ENCODE assay signal across 16 cellular contexts in the genomic region with DNA sequence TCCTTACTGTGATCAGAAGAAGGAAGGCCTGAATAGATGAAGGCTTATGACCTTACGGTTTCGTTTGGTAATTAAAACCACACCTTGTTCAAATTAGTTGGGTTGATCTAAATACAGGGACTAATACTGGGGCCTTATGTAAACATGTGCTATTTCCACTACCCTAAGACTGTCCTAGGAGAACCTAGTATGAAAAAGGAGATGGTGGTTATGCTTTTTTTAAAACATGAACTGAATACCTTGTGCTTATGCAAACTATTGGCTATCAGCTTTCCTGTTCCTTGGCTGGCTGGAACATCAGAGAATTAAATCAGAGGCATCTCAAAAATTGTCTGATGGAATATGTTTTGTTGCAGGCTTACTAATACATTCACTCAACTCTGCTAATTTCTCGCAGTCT. TPM values are rescaled to one million over a fixed set of nuclear protein-coding genes. Genes with fewer than 3 reads are reported as not detected.
DNase-seq lines count a peak whose midpoint lies in the region; ATAC-seq and TF ChIP-seq lines count a peak whose summit lies in the region.
"Had no signal": no experiment of that assay in that cellular context is flagged by ENCODE, and none has a peak within 500 bp of the region (broad histone marks: within the 10 kb centered on the region; RNA-seq: fewer than 3 reads in every experiment).

No MANE protein-coding gene starts in this region.

- WGBS in right cardiac atrium: 95% methylated on average over 3 of the region's 3 CpGs
- WGBS in psoas muscle, 3 donors: 32 to 47% (median 42%) methylated on average over 3 of the region's 3 CpGs

- TF ChIP-seq CTCF in left ventricle myocardium inferior (IDR thresholded peaks at IDR 0.05; ENCODE audit: borderline replicate concordance): no peak
- no peak for TF ChIP-seq CTCF in psoas muscle (IDR thresholded peaks at IDR 0.05)

- ATAC-seq in right cardiac atrium (no peak), psoas muscle (peak; percentile 43 to 65 (median 54)), HG02610 (IDR thresholded peaks at IDR 0.05; ENCODE audit: unreplicated experiment) (no peak)
- ATAC-seq: GM23338 had no signal

- H3K9me3 ChIP-seq in left ventricle myocardium inferior (replicated peaks) (no peaks in the 10 kb centered on the region), right cardiac atrium (ENCODE audit: control insufficient read depth, low read length) (no peaks in the 10 kb centered on the region), psoas muscle (no peaks in the 10 kb centered on the region)
- H3K9me3 ChIP-seq: BLaER1, Caco-2 had no signal

- H3K4me3 ChIP-seq in left ventricle myocardium inferior: no peak overlapping the region
- H3K4me3 ChIP-seq in right cardiac atrium (ENCODE audit: low read length): no peak overlapping the region
- peak overlapping the region; percentile 73 for H3K4me3 ChIP-seq in psoas muscle
- H3K4me3 ChIP-seq: BLaER1, GM23338 had no signal

- H3K36me3 ChIP-seq in left ventricle myocardium inferior (no peaks in the 10 kb centered on the region), psoas muscle (ENCODE audit: insufficient read depth in 1 of 2, low read depth in 1 of 2) (peaks cover 0 to 26% of the 10 kb centered on the region in 2 donors)
- H3K36me3 ChIP-seq: BLaER1 had no signal

- DNase-seq in left ventricle myocardium inferior (no peak), right cardiac atrium (no peak), germinal center (ENCODE audit: low spot score) (peak; percentile 38), psoas muscle (no peak), DMS79 (lab: John Stamatoyannopoulos, UW) (no peak)
- DNase-seq: 8988T; AML-193; Caco-2; CD8-positive, alpha-beta memory T cell; GF-D8; H7 had no signal

- no peaks in the 10 kb centered on the region for H3K27me3 ChIP-seq in left ventricle myocardium inferior (ENCODE audit: low read depth)
- no peaks in the 10 kb centered on the region for H3K27me3 ChIP-seq in right cardiac atrium (ENCODE audit: control insufficient read depth, insufficient read depth)
- no peaks in the 10 kb centered on the region for H3K27me3 ChIP-seq in psoas muscle (ENCODE audit: insufficient read depth in 3 of 3, low read length in 2 of 3)
- H3K27me3 ChIP-seq: BLaER1 had no signal

- intact Hi-C loops in left ventricle myocardium inferior (cut with micrococcal nuclease): no loop called here
- intact Hi-C loops in right cardiac atrium (cut with DNase I): no loop called here
- intact Hi-C loops in psoas muscle (cut with DNase I): loop anchor here (2.0 to 5.0 kb wide), 3 partner anchors 34 to 43 kb away; no protein-coding TSS in a partner anchor

- H3K27ac ChIP-seq in left ventricle myocardium inferior (replicated peaks) (peak overlapping the region; percentile 50), right cardiac atrium (ENCODE audit: low read length) (no peak overlapping the region), psoas muscle (peak overlapping the region; percentile 89), temporal lobe (ENCODE audit: low read depth, low read length) (peak overlapping the region; percentile 9)
- H3K27ac ChIP-seq: BLaER1 had no signal

- H3K4me1 ChIP-seq in left ventricle myocardium inferior (peaks cover 14% of the 10 kb centered on the region), right cardiac atrium (ENCODE audit: control insufficient read depth, insufficient read depth, low read length) (peaks cover 4% of the 10 kb centered on the region), psoas muscle (peaks cover 31% of the 10 kb centered on the region)
- H3K4me1 ChIP-seq: BLaER1, Caco-2 had no signal

RNA-seq across cellular contexts. Expression of a gene that starts 3.9 kb away (rescaled TPM):
- total RNA-seq in left ventricle myocardium inferior (29.6 TPM), right cardiac atrium (10 to 100 TPM; 11.1 to 14.5 (median 12.8) TPM), psoas muscle (1,000 to 10,000 TPM in 2 of 4 donors, 100 to 1,000 TPM in 2; 319 to 1,288 (median 917) TPM), temporal lobe (not detected)
- polyA plus RNA-seq in right cardiac atrium (13.1 TPM), psoas muscle (100 to 1,000 TPM in 2 of 3 donors, 10 to 100 TPM in 1; 94.2 to 983 (median 775) TPM)
- total RNA-seq: Caco-2; CD8-positive, alpha-beta memory T cell; GM23338; H7; HT-29 had no signal
- polyA plus RNA-seq: CD8-positive, alpha-beta memory T cell had no signal

RNA-seq across cellular contexts. Expression of a gene that starts 17.7 kb away (rescaled TPM):
- 0.16 TPM for total RNA-seq in left ventricle myocardium inferior
- total RNA-seq in right cardiac atrium: under 1 TPM in 3 of 4 donors, not detected in 1; 0.32 to 0.85 (median 0.71) TPM
- 0.18 TPM for polyA plus RNA-seq in right cardiac atrium
- 1 to 10 TPM in 3 of 4 donors, under 1 TPM in 1; 0.44 to 4.5 (median 1.5) TPM for total RNA-seq in psoas muscle
- 1 to 10 TPM in 1 of 3 donors, under 1 TPM in 2; 0.05 to 1.1 (median 0.45) TPM for polyA plus RNA-seq in psoas muscle
- under 0.01 TPM for total RNA-seq in temporal lobe
- total RNA-seq: Caco-2; CD8-positive, alpha-beta memory T cell; GM23338; H7; HT-29 had no signal

Comparison
In these comparisons a context has a peak if more than half of its experiments do, and no peak if none do; other contexts are left out.
1. ATAC-seq: peak in psoas muscle (4 of 4); none in right cardiac atrium (0 of 2) and HG02610 (single experiment).
2. RNA of a gene that starts 3.9 kb away (total RNA-seq): 319 to 1,288 TPM in psoas muscle, 29.6 TPM in left ventricle myocardium inferior (single experiment) and 11.1 to 14.5 TPM in right cardiac atrium; not detected in temporal lobe (single experiment); every median in the first group is over 10 times any median in the second.
3. intact Hi-C loops: an anchor here in psoas muscle (2.0 to 5.0 kb wide); none called in left ventricle myocardium inferior and right cardiac atrium.